ENCODE assay signal across 33 cellular contexts in the genomic region with DNA sequence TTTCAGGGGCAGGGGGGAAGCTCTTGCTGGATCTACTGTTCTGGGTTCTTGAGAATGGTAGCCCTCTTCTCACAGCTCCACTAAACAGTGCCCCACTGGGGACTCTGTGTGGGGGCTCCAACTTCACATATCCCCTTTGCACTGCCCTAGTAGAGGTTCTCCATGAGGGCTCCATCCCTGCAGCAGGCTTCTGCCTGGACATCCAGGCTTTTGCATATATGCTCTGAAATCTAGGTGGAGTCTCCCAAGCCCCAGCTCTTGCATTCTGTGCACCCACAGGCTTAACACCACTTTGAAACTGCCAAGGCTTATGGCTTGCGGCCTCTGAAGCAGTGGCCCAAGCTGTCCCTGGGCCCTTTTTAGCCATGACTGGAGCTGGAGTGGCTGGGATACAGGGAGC.
"Had no signal": no experiment of that assay in that cellular context is flagged by ENCODE, and none has a peak within 500 bp of the region (broad histone marks: within the 10 kb centered on the region; RNA-seq: fewer than 3 reads in every experiment).

No MANE protein-coding gene starts in this region.

- H3K27me3 ChIP-seq: adrenal gland, cardiac muscle cell had no signal

- DNase-seq: activated B cell treated with CpG ODN at 0.5 μM for 24 hours; activated CD4-positive, alpha-beta memory T cell treated with anti-CD3 and anti-CD28 coated beads for 36 hours; activated CD4-positive, alpha-beta T cell treated with anti-CD3 and anti-CD28 coated beads for 4 hours; activated CD4-positive, alpha-beta T cell treated with anti-CD3 and anti-CD28 coated beads, Interleukin-2, amount 10 ng/mL, durations not matched to agents 24 days and 14 days; activated CD4-positive, alpha-beta T cell treated with anti-CD3 and anti-CD28 coated beads, Interleukin-2, amount 50 U/mL, for 1 hour; activated CD4-positive, alpha-beta T cell treated with anti-CD3 and anti-CD28 coated beads, Interleukin-2, amount 50 U/mL, for 4 hours; activated CD4-positive, CD25-positive, alpha-beta regulatory T cell treated with anti-CD3 and anti-CD28 coated beads, Interleukin-2, amount 50 U/mL, for 72 hours; activated CD8-positive, alpha-beta memory T cell treated with anti-CD3 and anti-CD28 coated beads, Interleukin-2, amount 50 U/mL, for 4 hours; activated CD8-positive, alpha-beta T cell treated with anti-CD3 and anti-CD28 coated beads for 36 hours; activated effector memory CD4-positive, alpha-beta T cell treated with anti-CD3 and anti-CD28 coated beads, Interleukin-2, amount 50 U/mL, for 16 hours; activated gamma-delta T cell treated with Interleukin-2 at 50 U/mL for 16 hours; activated naive CD4-positive, alpha-beta T cell; activated naive CD4-positive, alpha-beta T cell treated with anti-CD3 and anti-CD28 coated beads for 36 hours; activated naive CD4-positive, alpha-beta T cell treated with anti-CD3 and anti-CD28 coated beads, Interleukin-2, amount 50 U/mL, for 16 hours; activated naive CD8-positive, alpha-beta T cell treated with anti-CD3 and anti-CD28 coated beads for 36 hours; activated T-cell treated with anti-CD3 and anti-CD28 coated beads for 4 hours; activated T-cell treated with anti-CD3 and anti-CD28 coated beads, Interleukin-2, amount 50 U/mL, for 1 hour; activated T-cell treated with anti-CD3 and anti-CD28 coated beads, Interleukin-2, amount 50 U/mL, for 4 hours; activated T-cell treated with anti-CD3 and anti-CD28 coated beads, Interleukin-2, amount 50 U/mL, for 72 hours; adrenal gland; amniotic stem cell; aorta; caudate nucleus; cerebellar nuclear complex; T-helper 2 cell; T-helper 9 cell had no signal

- H3K36me3 ChIP-seq: adrenal gland, cardiac muscle cell had no signal

- H3K4me3 ChIP-seq: adrenal gland, cardiac muscle cell had no signal

- H3K27ac ChIP-seq: adrenal gland, cardiac muscle cell, VCaP had no signal

- ATAC-seq: activated CD8-positive, alpha-beta T cell treated with anti-CD3 and anti-CD28 coated beads for 36 hours; activated naive CD4-positive, alpha-beta T cell treated with anti-CD3 and anti-CD28 coated beads, Interleukin-2, amount 50 U/mL, for 72 hours; activated T-cell treated with anti-CD3 and anti-CD28 coated beads, Interleukin-2, amount 50 U/mL, for 4 hours; activated T-cell treated with anti-CD3 and anti-CD28 coated beads, Interleukin-2, amount 50 U/mL, for 72 hours; activated T-helper 17 cell treated with anti-CD3 and anti-CD28 coated beads, Interleukin-2, amount 50 U/mL, for 72 hours had no signal

- FAIRE-seq: astrocyte, bronchial epithelial cell, TTC549 had no signal

- H3K4me1 ChIP-seq: adrenal gland had no signal
